Comparison of ENCODE assay signal across 8 cellular contexts in the genomic region with DNA sequence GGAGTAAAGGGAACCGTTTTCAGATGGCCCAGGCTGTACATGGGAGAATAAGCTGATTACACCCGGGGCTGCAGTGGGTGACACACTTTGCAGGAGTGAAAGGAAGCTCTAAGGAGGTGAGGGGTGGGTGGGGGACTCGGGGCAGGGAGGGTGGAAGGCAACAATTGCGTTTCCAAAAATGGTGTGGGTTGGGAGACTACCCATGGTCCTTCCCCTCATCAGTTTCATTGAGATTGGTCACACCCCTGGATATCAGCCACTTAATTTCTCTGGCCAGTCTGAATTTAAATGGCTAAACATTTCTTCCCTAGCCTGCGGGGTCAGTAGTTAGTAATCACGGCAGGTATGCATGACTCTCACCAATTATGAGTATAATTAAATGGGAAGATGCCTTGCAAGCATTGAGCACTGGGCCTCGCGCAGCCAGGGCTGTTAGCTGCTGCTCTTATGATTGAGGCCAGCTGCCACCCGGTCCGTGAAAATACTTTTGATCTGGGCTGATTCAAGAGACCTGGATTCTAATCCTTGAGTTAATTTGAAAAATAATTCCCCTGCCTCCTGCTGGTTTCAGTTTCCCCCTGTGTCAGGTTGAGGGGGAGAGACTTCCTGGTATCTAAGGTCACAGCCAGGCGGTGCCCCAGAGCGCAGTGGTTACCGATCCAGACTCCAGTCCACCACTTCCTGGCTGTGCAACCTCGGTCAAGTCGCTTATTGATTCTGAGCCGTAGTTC. TPM values are rescaled to one million over a fixed set of nuclear protein-coding genes. Genes with fewer than 3 reads are reported as not detected.
DNase-seq lines count a peak whose midpoint lies in the region; ATAC-seq lines count a peak whose summit lies in the region.

No MANE protein-coding gene starts in this region.

- DNase-seq in stimulated activated naive CD4-positive, alpha-beta T cell (lab: John Stamatoyannopoulos, UW): peak in 4 of 6 experiments; percentile 12 to 25 (median 16)
- no peak for DNase-seq in stimulated activated naive CD4-positive, alpha-beta T cell treated with Interleukin-2 at 50 U/mL for 16 hours (lab: John Stamatoyannopoulos, UW)
- DNase-seq in T-helper 2 cell treated with Interferon-gamma antibody and Interleukin-4, amounts not matched to agents 5 μg/mL and 100 μg/mL, for 36 hours (ENCODE audit: low spot score): peak; percentile 42
- DNase-seq in cardiac septum (ENCODE audit: low spot score) (peak; percentile 82), HCEC 1CT (no peak), DMS79 (lab: John Stamatoyannopoulos, UW) (no peak), NCI-H2227 treated with DMSO at 0.1 percent for 48 hours (lab: John Stamatoyannopoulos, UW) (no peak)

- no peaks in the 10 kb centered on the region for H3K27me3 Mint-ChIP-seq in T-helper 2 cell treated with Interferon-gamma antibody and Interleukin-4, amounts not matched to agents 5 μg/mL and 100 μg/mL, for 36 hours (ENCODE audit: low read depth)

- ATAC-seq in HG03103 (IDR thresholded peaks at IDR 0.05; ENCODE audit: low read depth, unreplicated experiment): peak; percentile 46

- H3K4me3 Mint-ChIP-seq in T-helper 2 cell treated with Interferon-gamma antibody and Interleukin-4, amounts not matched to agents 5 μg/mL and 100 μg/mL, for 36 hours: peak overlapping the region; percentile 82

- peaks cover 14% of the 10 kb centered on the region for H3K36me3 Mint-ChIP-seq in T-helper 2 cell treated with Interferon-gamma antibody and Interleukin-4, amounts not matched to agents 5 μg/mL and 100 μg/mL, for 36 hours (ENCODE audit: low read depth)

- intact Hi-C loops in cardiac septum (cut with DNase I): no loop called here

- H3K9me3 Mint-ChIP-seq in T-helper 2 cell treated with Interferon-gamma antibody and Interleukin-4, amounts not matched to agents 5 μg/mL and 100 μg/mL, for 36 hours: no peaks in the 10 kb centered on the region

- H3K27ac Mint-ChIP-seq in T-helper 2 cell treated with Interferon-gamma antibody and Interleukin-4, amounts not matched to agents 5 μg/mL and 100 μg/mL, for 36 hours: peak overlapping the region; percentile 87

- H3K4me1 Mint-ChIP-seq in T-helper 2 cell treated with Interferon-gamma antibody and Interleukin-4, amounts not matched to agents 5 μg/mL and 100 μg/mL, for 36 hours (ENCODE audit: low read depth): peaks cover 66% of the 10 kb centered on the region

RNA-seq across cellular contexts. Expression of gene SLC6A6, which starts 23.3 kb away (rescaled TPM):
- 129 TPM for total RNA-seq in cardiac septum

Comparison
In these comparisons a context has a peak if more than half of its experiments do, and no peak if none do; other contexts are left out.
1. DNase-seq: peak in stimulated activated naive CD4-positive, alpha-beta T cell (4 of 6), T-helper 2 cell treated with Interferon-gamma antibody and Interleukin-4, amounts not matched to agents 5 μg/mL and 100 μg/mL, for 36 hours (single experiment) and cardiac septum (single experiment); none in stimulated activated naive CD4-positive, alpha-beta T cell treated with Interleukin-2 at 50 U/mL for 16 hours (single experiment), HCEC 1CT (single experiment), DMS79 (single experiment) and NCI-H2227 treated with DMSO at 0.1 percent for 48 hours (single experiment).